7 cellular contexts compared by ENCODE assay signal in the genomic region with DNA sequence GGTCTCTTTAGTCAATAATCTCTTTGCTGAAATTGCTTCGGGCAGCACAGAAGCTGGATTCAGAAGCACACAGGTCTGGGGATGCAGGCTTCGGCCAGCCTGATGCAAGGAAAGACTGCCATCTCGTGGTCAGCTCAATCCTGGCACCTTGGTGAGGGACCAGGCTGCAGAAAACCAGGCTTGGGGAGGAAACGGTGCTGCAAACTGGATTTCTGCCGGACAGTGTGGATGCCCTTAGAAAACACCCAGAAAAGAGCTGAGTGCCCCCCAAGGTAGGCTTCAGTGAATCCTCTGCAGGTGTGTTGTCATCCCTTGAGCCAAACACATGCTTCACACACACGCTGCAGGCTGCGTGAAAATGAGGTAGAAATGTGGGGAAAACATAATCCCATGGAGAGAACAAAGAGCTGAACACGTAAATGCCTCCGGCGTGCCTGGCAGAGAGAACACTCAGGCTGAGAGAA.
DNase-seq lines count a peak whose midpoint lies in the region; FAIRE-seq and TF ChIP-seq lines count a peak whose summit lies in the region.

No MANE protein-coding gene starts in this region.

- no peaks in the 10 kb centered on the region; a peak in 1 of 7 replicates for H3K27me3 ChIP-seq in H1 (replicated peaks in 1 of 4; ENCODE audit: control insufficient read depth in 3 of 4, extremely low read depth in 1 of 4, insufficient read depth in 3 of 4, low read length in 3 of 4)

- TF ChIP-seq RAD21 in H1 (IDR thresholded peaks at IDR 0.05 in 1 of 2, conservative IDR thresholded peaks at IDR 0.05 in 1 of 2; ENCODE audit: low read depth in 2 of 2, low read length in 2 of 2): peak; percentile 95 to 96

- H2AFZ ChIP-seq in H1 (ENCODE audit: low read length): no peak overlapping the region

- H3K79me2 ChIP-seq in H1 (ENCODE audit: control insufficient read depth in 1 of 2, insufficient read depth in 2 of 2, low read length in 2 of 2): no peaks in the 10 kb centered on the region

- H3K14ac ChIP-seq in H1 (ENCODE audit: insufficient read length): no peak overlapping the region

- no peak overlapping the region for H3K23ac ChIP-seq in H1 (ENCODE audit: insufficient read length)

- H4K20me1 ChIP-seq in H1 (replicated peaks in 1 of 2; ENCODE audit: control insufficient read depth in 1 of 2, insufficient read depth in 2 of 2, low read length in 2 of 2): no peaks in the 10 kb centered on the region

- no peak for TF ChIP-seq POLR2A in H1 (IDR thresholded peaks at IDR 0.05; ENCODE audit: control extremely low read depth in 1 of 2, low read depth in 2 of 2, low read length in 2 of 2)

- no peak overlapping the region for H2BK20ac ChIP-seq in H1 (ENCODE audit: low read length)

- 50% methylated on average over 10 of the region's 10 CpGs; no CpG with 5 or more reads in 1 of the 2 experiments for WGBS in H1 (ENCODE audit: extremely low coverage in 1 of 2, insufficient coverage in 1 of 2, insufficient read length in 1 of 2, insufficient replicate concordance in 2 of 2, low coverage in 1 of 2, low lambda C conversion rate in 2 of 2, missing lambda C conversion rate in 1 of 2), 2 experiments

- TF ChIP-seq CTCF in GM10248 (IDR thresholded peaks at IDR 0.05; ENCODE audit: control extremely low read depth, extremely low read depth, low read depth, missing control alignments) (peak; percentile 75), H1 (IDR thresholded peaks at IDR 0.05; ENCODE audit: control extremely low read depth in 1 of 3, insufficient read depth in 1 of 3, low read depth in 1 of 3, low read length in 3 of 3) (peak; percentile 92 to 96 (median 95))

- H3K4me3 ChIP-seq in H1 (ENCODE audit: extremely low read depth in 1 of 4, insufficient read depth in 2 of 4, low read depth in 3 of 4, low read length in 4 of 4): no peak overlapping the region

- H2AK5ac ChIP-seq in H1 (ENCODE audit: low read depth, low read length): no peak overlapping the region

- no peak overlapping the region for H3K18ac ChIP-seq in H1 (ENCODE audit: extremely low read depth, low read length)

- POLR2A ChIA-PET in GM10248 (lab: Yijun Ruan, JAX): no interaction called here
- POLR2A ChIA-PET in HEK293T (lab: Yijun Ruan, JAX): no interaction called here
- POLR2A ChIA-PET in H1 (lab: Charles Lee; ENCODE audit: partially characterized antibody): interaction anchor here (1.4 kb wide), 1 partner anchor 110 kb away, joined by 3 read pairs; no protein-coding TSS in a partner anchor

- H3K4me1 ChIP-seq in H1 (replicated peaks in 1 of 4; ENCODE audit: control insufficient read depth in 3 of 4, insufficient read depth in 4 of 4, low read length in 3 of 4): no peaks in the 10 kb centered on the region

- peak; percentile 85 for FAIRE-seq in H1 (lab: Jason Lieb, UNC)

- no peak overlapping the region for H4K5ac ChIP-seq in H1 (ENCODE audit: insufficient read length, low read depth, low read length)

- H3K27ac ChIP-seq in H1 (ENCODE audit: low read depth, low read length) (no peak overlapping the region), temporal lobe (ENCODE audit: low read depth, low read length) (peak overlapping the region; percentile 91)

- no peaks in the 10 kb centered on the region for H3K79me1 ChIP-seq in H1 (ENCODE audit: low read depth, low read length)

- no peak for TF ChIP-seq EP300 in H1 (IDR thresholded peaks at IDR 0.05; ENCODE audit: borderline replicate concordance in 1 of 2, low read depth in 2 of 2, low read length in 2 of 2)

- no peaks in the 10 kb centered on the region for H3K9me3 ChIP-seq in H1 (ENCODE audit: insufficient read depth in 2 of 2, low read depth in 1 of 2, low read length in 1 of 2)

- H3K36me3 ChIP-seq in H1 (ENCODE audit: control insufficient read depth in 2 of 4, insufficient read depth in 4 of 4, low read length in 3 of 4): no peaks in the 10 kb centered on the region

- no peak overlapping the region for H2BK12ac ChIP-seq in H1 (ENCODE audit: low read depth, low read length)

- H3K56ac ChIP-seq in H1 (replicated peaks; ENCODE audit: insufficient read length, low read depth, low read length): no peak overlapping the region

- no peak overlapping the region for H4K91ac ChIP-seq in H1 (replicated peaks; ENCODE audit: insufficient read length, low read length)

- no peak overlapping the region for H4K8ac ChIP-seq in H1 (ENCODE audit: extremely low read depth, insufficient read depth, low read length)

- no peak overlapping the region for H3K4ac ChIP-seq in H1 (replicated peaks; ENCODE audit: insufficient read length, low read depth, low read length)

- H2BK5ac ChIP-seq in H1 (ENCODE audit: low read depth, low read length): no peak overlapping the region

- H2BK15ac ChIP-seq in H1 (ENCODE audit: low read length): no peak overlapping the region

- no peaks in the 10 kb centered on the region for H3K23me2 ChIP-seq in H1 (ENCODE audit: low read depth, low read length)

- CTCF ChIA-PET in GM10248 (lab: Yijun Ruan, JAX) (interaction anchor here (0.6 to 3.0 kb wide), 24 partner anchors 8 to 783 kb away, joined by 3 to 27 read pairs (median 4); no protein-coding TSS in a partner anchor), HEK293T (lab: Yijun Ruan, JAX) (interaction anchor here (0.7 to 2.1 kb wide), 10 partner anchors 8 to 778 kb away, joined by 3 to 16 read pairs (median 4); no protein-coding TSS in a partner anchor), H1 (lab: Charles Lee; ENCODE audit: partially characterized antibody) (interaction anchor here (0.6 to 3.8 kb wide), 53 partner anchors 8 to 1077 kb away, joined by 3 to 56 read pairs (median 4); no protein-coding TSS in a partner anchor)

- no peak overlapping the region for H2BK120ac ChIP-seq in H1 (replicated peaks; ENCODE audit: low read depth, low read length)

- H3K9ac ChIP-seq in H1 (replicated peaks in 1 of 4; ENCODE audit: extremely low read depth in 1 of 4, low read depth in 3 of 4, low read length in 3 of 4): no peak overlapping the region

- H3K4me2 ChIP-seq in H1 (ENCODE audit: insufficient read depth in 1 of 2, low read depth in 2 of 2, low read length in 2 of 2): no peak overlapping the region

- DNase-seq in GM10248 (ENCODE audit: extremely low spot score): peak; percentile 66
- DNase-seq in HEK293T (ENCODE audit: extremely low spot score): peak; percentile 82
- peak; percentile 83 for DNase-seq in NCI-H2196 (lab: John Stamatoyannopoulos, UW; ENCODE audit: unreplicated experiment)
- DNase-seq in activated CD4-positive, alpha-beta T cell treated with anti-CD3 and anti-CD28 coated beads for 48 hours: peak; percentile 70
- DNase-seq in H1 (ENCODE audit: low read depth in 1 of 2, low spot score in 2 of 2): peak; percentile 34 to 87
- DNase-seq in mucosa of gallbladder (ENCODE audit: low spot score): peak; percentile 43

TF ChIP-seq in HEK293T, 16 proteins besides CTCF, POLR2A, EP300 and RAD21:
- TF ChIP-seq ELF4 (IDR thresholded peaks at IDR 0.05): no peak
- no peak for TF ChIP-seq LEF1 (IDR thresholded peaks at IDR 0.05; ENCODE audit: borderline replicate concordance)
- TF ChIP-seq BHLHE40 (IDR thresholded peaks at IDR 0.05; ENCODE audit: borderline replicate concordance): no peak
- TF ChIP-seq ARNT (IDR thresholded peaks at IDR 0.05): no peak
- no peak for TF ChIP-seq NFRKB (IDR thresholded peaks at IDR 0.05)
- TF ChIP-seq FOXA1 (IDR thresholded peaks at IDR 0.05): no peak
- no peak for TF ChIP-seq ZNF384 (IDR thresholded peaks at IDR 0.05)
- TF ChIP-seq, protein P1, sequence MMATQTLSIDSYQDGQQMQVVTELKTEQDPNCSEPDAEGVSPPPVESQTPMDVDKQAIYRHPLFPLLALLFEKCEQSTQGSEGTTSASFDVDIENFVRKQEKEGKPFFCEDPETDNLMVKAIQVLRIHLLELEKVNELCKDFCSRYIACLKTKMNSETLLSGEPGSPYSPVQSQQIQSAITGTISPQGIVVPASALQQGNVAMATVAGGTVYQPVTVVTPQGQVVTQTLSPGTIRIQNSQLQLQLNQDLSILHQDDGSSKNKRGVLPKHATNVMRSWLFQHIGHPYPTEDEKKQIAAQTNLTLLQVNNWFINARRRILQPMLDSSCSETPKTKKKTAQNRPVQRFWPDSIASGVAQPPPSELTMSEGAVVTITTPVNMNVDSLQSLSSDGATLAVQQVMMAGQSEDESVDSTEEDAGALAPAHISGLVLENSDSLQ (IDR thresholded peaks at IDR 0.05): no peak
- no peak for TF ChIP-seq SUZ12 (IDR thresholded peaks at IDR 0.05)
- no peak for TF ChIP-seq HDGF (IDR thresholded peaks at IDR 0.05; ENCODE audit: borderline replicate concordance)
- TF ChIP-seq FOXM1 (IDR thresholded peaks at IDR 0.05; ENCODE audit: borderline replicate concordance): no peak
- TF ChIP-seq FOXK2 (IDR thresholded peaks at IDR 0.05): no peak
- TF ChIP-seq SP1 (IDR thresholded peaks at IDR 0.05): no peak

TF ChIP-seq in H1, 55 proteins besides CTCF, POLR2A, EP300 and RAD21:
- TF ChIP-seq GABPA (IDR thresholded peaks at IDR 0.05; ENCODE audit: borderline replicate concordance, insufficient read depth, low read length) (no peak), JUND (IDR thresholded peaks at IDR 0.05; ENCODE audit: low read length) (no peak)
